ENCODE assay signal across 8 cellular contexts in genomic region chrX:46574337-46574940, GRCh38.
DNase-seq lines count a peak whose midpoint lies in the region; TF ChIP-seq lines count a peak whose summit lies in the region.

No MANE protein-coding gene starts in this region.

- H3K27me3 Mint-ChIP-seq in nephron progenitor cell (ENCODE audit: low read depth, poor library complexity), result peaks cover 11% of the 10 kb centered on the region

- no peaks in the 10 kb centered on the region for H3K36me3 Mint-ChIP-seq in nephron progenitor cell (ENCODE audit: low read depth)

- H3K4me3 Mint-ChIP-seq in nephron progenitor cell, result peak overlapping the region; percentile 79

- no peak for TF ChIP-seq CTCF in epithelial cell of esophagus (IDR thresholded peaks at IDR 0.05; ENCODE audit: insufficient read depth, low read depth, low read length, missing control alignments)
- no peak for TF ChIP-seq CTCF in nephron progenitor cell (IDR thresholded peaks at IDR 0.05)

- peaks cover 43% of the 10 kb centered on the region for H3K9me3 Mint-ChIP-seq in nephron progenitor cell

- no peak overlapping the region for H3K27ac Mint-ChIP-seq in nephron progenitor cell

- peaks cover 22% of the 10 kb centered on the region for H3K4me1 Mint-ChIP-seq in nephron progenitor cell

- H3K4me3 ChIP-seq in epithelial cell of esophagus (ENCODE audit: low read length), result peak overlapping the region; percentile 38

- DNase-seq in NCI-H1105 treated with DMSO at 0.1 percent for 48 hours (lab: John Stamatoyannopoulos, UW) (peak; percentile 43), NCI-H1105 (lab: John Stamatoyannopoulos, UW) (no peak), HK-2 (ENCODE audit: unreplicated experiment) (peak; percentile 64), epithelial cell of esophagus (ENCODE audit: low read depth) (peak; percentile 15), nephron progenitor cell (peak; percentile 18), NCI-H1694 treated with DMSO at 0.1 percent for 48 hours (lab: John Stamatoyannopoulos, UW) (no peak), DMS153 (lab: John Stamatoyannopoulos, UW) (no peak)
- DNase-seq in activated CD4-positive, alpha-beta T cell treated with anti-CD3 and anti-CD28 coated beads for 48 hours, result peak; percentile 32

Comparison
In these comparisons a context has a peak if more than half of its experiments do, and no peak if none do; other contexts are left out.
1. DNase-seq: peak in NCI-H1105 treated with DMSO at 0.1 percent for 48 hours (single experiment), HK-2 (single experiment), activated CD4-positive, alpha-beta T cell treated with anti-CD3 and anti-CD28 coated beads for 48 hours (single experiment), epithelial cell of esophagus (single experiment) and nephron progenitor cell (single experiment); none in NCI-H1105 (single experiment), NCI-H1694 treated with DMSO at 0.1 percent for 48 hours (single experiment) and DMS153 (single experiment).